Comparison of ENCODE assay signal across 8 cellular contexts in the genomic region with DNA sequence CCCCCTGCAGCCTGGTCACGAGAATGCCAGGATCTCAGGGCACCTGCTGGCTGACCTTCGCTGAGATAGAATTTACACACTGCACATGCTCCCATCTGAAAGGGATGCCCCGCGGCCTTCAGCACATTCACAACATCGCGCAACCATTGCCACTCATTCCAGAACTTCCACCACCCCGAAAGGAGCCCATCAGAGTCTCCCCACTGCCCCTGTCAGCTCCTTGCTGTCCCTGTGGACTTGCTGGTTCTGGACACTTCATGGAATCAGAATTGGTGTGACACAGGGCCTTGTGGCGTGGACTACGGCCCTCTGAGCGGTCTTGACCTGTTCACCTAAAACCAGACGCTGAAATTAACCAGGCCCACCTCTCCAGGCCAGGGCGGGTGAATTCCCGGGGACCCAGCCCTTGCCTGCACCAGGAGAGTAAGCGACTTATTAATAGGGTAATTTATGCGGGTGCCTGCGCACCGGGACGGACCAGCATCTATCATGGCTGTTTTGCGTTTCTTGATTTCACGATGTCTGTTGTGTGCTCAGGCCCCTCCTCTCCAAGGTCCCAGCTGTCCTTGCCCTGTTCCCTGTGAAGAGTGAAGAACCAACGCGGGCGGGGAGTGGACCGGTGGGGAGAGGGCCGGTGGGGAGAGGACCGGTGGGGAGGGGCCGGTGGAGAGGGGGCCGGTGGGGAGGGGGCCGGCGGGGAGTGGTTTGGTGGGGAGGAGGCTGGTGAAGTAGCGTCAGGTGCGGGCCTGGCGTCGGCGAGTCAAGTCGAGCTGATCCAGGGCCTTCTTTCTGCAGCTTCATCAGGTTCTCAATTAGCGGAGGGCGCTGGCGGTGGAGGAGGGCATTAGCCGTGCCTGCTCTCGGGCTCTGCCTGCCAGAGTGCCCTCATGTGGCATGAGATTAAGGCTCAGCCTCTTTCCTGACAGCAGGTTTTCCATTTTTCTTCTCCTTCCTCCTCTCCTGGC. TPM values are rescaled to one million over a fixed set of nuclear protein-coding genes. Genes with fewer than 3 reads are reported as not detected.
A peak's percentile ranks its signal among the peaks of the same experiment; 100 is the strongest.
DNase-seq lines count a peak whose midpoint lies in the region; ATAC-seq, FAIRE-seq and TF ChIP-seq lines count a peak whose summit lies in the region.

No MANE protein-coding gene starts in this region.

- CTCF ChIA-PET in endothelial cell of umbilical vein (lab: Charles Lee): no interaction called here

- POLR2A ChIA-PET in endothelial cell of umbilical vein (lab: Charles Lee): no interaction called here

- H3K36me3 ChIP-seq in endothelial cell of umbilical vein (ENCODE audit: control insufficient read depth in 2 of 2, extremely low read depth in 1 of 2, insufficient read depth in 2 of 2, low read length in 2 of 2) (no peaks in the 10 kb centered on the region), thymus (ENCODE audit: control insufficient read depth, insufficient read depth) (no peaks in the 10 kb centered on the region)

- H3K27ac ChIP-seq in right cardiac atrium (ENCODE audit: low read length) (no peak overlapping the region), endothelial cell of umbilical vein (ENCODE audit: insufficient read depth, low read depth, low read length) (no peak overlapping the region), thymus (ENCODE audit: low read depth) (peak overlapping the region; percentile 64)

- BruUV-seq in endothelial cell of umbilical vein (replicated peaks; lab: Mats Ljungman, UMichigan): no TSS peak

- no peak overlapping the region for H2AFZ ChIP-seq in endothelial cell of umbilical vein (ENCODE audit: low read depth, low read length)

- H3K27me3 ChIP-seq in right cardiac atrium (ENCODE audit: control insufficient read depth, insufficient read depth): no peaks in the 10 kb centered on the region
- H3K27me3 ChIP-seq in endothelial cell of umbilical vein (ENCODE audit: control insufficient read depth in 2 of 2, insufficient read depth in 2 of 2, low read length in 2 of 2): peaks cover 40 to 60% of the 10 kb centered on the region in 2 experiments
- H3K27me3 ChIP-seq in thymus (ENCODE audit: control insufficient read depth, insufficient read depth): no peaks in the 10 kb centered on the region

- H3K9ac ChIP-seq in endothelial cell of umbilical vein (replicated peaks; ENCODE audit: extremely low read depth, insufficient read depth, low read length): no peak overlapping the region

- FAIRE-seq in endothelial cell of umbilical vein (lab: Jason Lieb, UNC): no peak

- no peaks in the 10 kb centered on the region for H3K9me1 ChIP-seq in endothelial cell of umbilical vein (replicated peaks; ENCODE audit: control insufficient read depth, extremely low read depth, insufficient read depth, low read length)

- H3K79me2 ChIP-seq in endothelial cell of umbilical vein (ENCODE audit: control insufficient read depth, insufficient read depth, low read length): no peaks in the 10 kb centered on the region

- ATAC-seq in Right ventricle myocardium superior (ENCODE audit: poor library complexity): no peak
- no peak for ATAC-seq in right cardiac atrium

- dilution Hi-C loops in endothelial cell of umbilical vein (cut with MboI; ENCODE audit: extremely low pct_ligation_motif_present, low sequenced_read_pairs): no loop called here

- H3K9me3 ChIP-seq in right cardiac atrium (ENCODE audit: control insufficient read depth, low read length) (no peaks in the 10 kb centered on the region), endothelial cell of umbilical vein (replicated peaks; ENCODE audit: control insufficient read depth, insufficient read depth, low read length) (no peaks in the 10 kb centered on the region), thymus (ENCODE audit: control insufficient read depth) (no peaks in the 10 kb centered on the region)

- peak; percentile 39 for DNase-seq in Right ventricle myocardium superior
- no peak for DNase-seq in right cardiac atrium
- peak; percentile 70 for DNase-seq in M059J (ENCODE audit: low read depth)
- DNase-seq in endothelial cell of umbilical vein (ENCODE audit: low read depth, low spot score): no peak
- DNase-seq in activated effector memory CD4-positive, alpha-beta T cell treated with anti-CD3 and anti-CD28 coated beads, Interleukin-2, amount 50 U/mL, for 16 hours: no peak
- DNase-seq in AML-193 (lab: John Stamatoyannopoulos, UW): no peak
- no peak for DNase-seq in NCI-H187 (lab: John Stamatoyannopoulos, UW)

- H3K4me1 ChIP-seq in right cardiac atrium (ENCODE audit: control insufficient read depth, insufficient read depth, low read length): no peaks in the 10 kb centered on the region
- H3K4me1 ChIP-seq in endothelial cell of umbilical vein (ENCODE audit: control insufficient read depth, extremely low read depth, insufficient read depth, low read length): no peaks in the 10 kb centered on the region
- peaks cover 32% of the 10 kb centered on the region for H3K4me1 ChIP-seq in thymus (ENCODE audit: control insufficient read depth, insufficient read depth, low read length)

- no peak overlapping the region for H3K4me3 ChIP-seq in right cardiac atrium (ENCODE audit: low read length)
- H3K4me3 ChIP-seq in endothelial cell of umbilical vein (replicated peaks in 1 of 3; ENCODE audit: insufficient read depth in 1 of 3, low read depth in 1 of 3, low read length in 3 of 3): no peak overlapping the region
- H3K4me3 ChIP-seq in thymus (ENCODE audit: low read length): peak overlapping the region; percentile 51

- H3K4me2 ChIP-seq in endothelial cell of umbilical vein (ENCODE audit: insufficient read depth, low read length): no peak overlapping the region

- WGBS in right cardiac atrium: 13% methylated on average over 41 of the region's 41 CpGs
- 29% methylated on average over 41 of the region's 41 CpGs for WGBS in thymus

- no peaks in the 10 kb centered on the region for H4K20me1 ChIP-seq in endothelial cell of umbilical vein (replicated peaks; ENCODE audit: control insufficient read depth, extremely low read depth, insufficient read depth, low read length)

- TF ChIP-seq POLR2A in endothelial cell of umbilical vein (IDR thresholded peaks at IDR 0.05; ENCODE audit: low read depth, low read length): no peak

- peak in 1 of 2 donors; percentile 7 for TF ChIP-seq CTCF in endothelial cell of umbilical vein (IDR thresholded peaks at IDR 0.05; ENCODE audit: extremely low read depth in 1 of 2, insufficient read depth in 1 of 2, low read depth in 1 of 2, low read length in 2 of 2)

- intact Hi-C loops in Right ventricle myocardium superior (cut with DNase I): no loop called here
- intact Hi-C loops in right cardiac atrium (cut with DNase I): no loop called here
- intact Hi-C loops in endothelial cell of umbilical vein (cut with micrococcal nuclease): no loop called here

TF ChIP-seq in endothelial cell of umbilical vein, 7 proteins besides CTCF, POLR2A, EP300 and RAD21:
- TF ChIP-seq JUN (IDR thresholded peaks at IDR 0.05; ENCODE audit: borderline replicate concordance, insufficient read depth, insufficient read length, low read depth) (no peak), MYC (IDR thresholded peaks at IDR 0.05; ENCODE audit: low read depth, low read length) (no peak), EZH2 (IDR thresholded peaks at IDR 0.05; ENCODE audit: borderline replicate concordance, low read depth, low read length, severe bottlenecking) (peak; percentile 63)

RNA-seq across cellular contexts. Expression of a gene that starts 20.9 kb away (rescaled TPM):
- total RNA-seq in Right ventricle myocardium superior (not detected), right cardiac atrium (not detected), endothelial cell of umbilical vein (not detected in 2 replicates)
- polyA plus RNA-seq in right cardiac atrium (not detected), endothelial cell of umbilical vein (not detected in 2 replicates), thymus (0.37 TPM)
- not detected in 2 replicates for total RNA-seq in M059J (2014; rRNA removed; shearing (Covaris generic))
- not detected in 2 replicates for polyA plus RNA-seq in endothelial cell of umbilical vein (2011; cell fraction: cytosol; rRNA removed)
- polyA plus RNA-seq in endothelial cell of umbilical vein (2011; cell fraction: nucleus; rRNA removed): not detected in 2 replicates
- polyA plus RNA-seq in endothelial cell of umbilical vein (2012): not detected in 2 replicates
- polyA minus RNA-seq in endothelial cell of umbilical vein: not detected in 2 replicates
- polyA minus RNA-seq in endothelial cell of umbilical vein (2011; cell fraction: cytosol; rRNA and poly(A)+ RNA removed): not detected
- not detected in 2 replicates for polyA minus RNA-seq in endothelial cell of umbilical vein (2011; cell fraction: nucleus; rRNA and poly(A)+ RNA removed)

Comparison
In these comparisons a context has a peak if more than half of its experiments do, and no peak if none do; other contexts are left out.
1. DNase-seq: peak in Right ventricle myocardium superior (single experiment) and M059J (single experiment); none in right cardiac atrium (0 of 3), endothelial cell of umbilical vein (single experiment), activated effector memory CD4-positive, alpha-beta T cell treated with anti-CD3 and anti-CD28 coated beads, Interleukin-2, amount 50 U/mL, for 16 hours (single experiment), AML-193 (0 of 2) and NCI-H187 (0 of 2).